ENCODE assay signal across 2 cellular contexts in the genomic region with DNA sequence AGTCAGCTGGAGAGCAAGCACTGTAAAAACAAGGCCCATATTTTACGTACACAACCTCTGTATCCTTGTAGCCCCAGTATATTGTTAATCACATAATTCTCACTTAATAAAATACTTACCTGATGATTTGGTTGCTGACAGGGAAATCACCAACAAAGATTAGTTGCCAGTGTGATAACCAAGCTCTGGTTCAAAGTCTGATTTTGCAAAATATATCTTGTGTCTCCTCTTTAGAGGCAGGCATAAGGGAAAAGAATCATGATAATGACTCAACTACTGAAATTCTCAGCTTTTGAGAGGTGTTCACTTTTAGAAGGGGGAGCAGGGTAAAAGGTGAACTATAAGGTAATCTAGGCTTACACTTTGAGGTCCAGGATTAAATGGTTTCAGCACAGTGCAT.
TF ChIP-seq lines count a peak whose summit lies in the region.

No MANE protein-coding gene starts in this region.

TF ChIP-seq in liver, 16 proteins besides CTCF, POLR2A, EP300 and RAD21:
- no peak for TF ChIP-seq TAF1 (conservative IDR thresholded peaks at IDR 0.05)
- no peak for TF ChIP-seq EGR1 (IDR thresholded peaks at IDR 0.05; ENCODE audit: low read depth in 2 of 2)
- no peak for TF ChIP-seq FOXA2 (IDR thresholded peaks at IDR 0.05)
- no peak for TF ChIP-seq JUND (IDR thresholded peaks at IDR 0.05)
- peak in 1 of 2 donors; percentile 10 for TF ChIP-seq RXRA (IDR thresholded peaks at IDR 0.05)
- no peak for TF ChIP-seq FOXA1 (IDR thresholded peaks at IDR 0.05)
- no peak for TF ChIP-seq NR2F2 (IDR thresholded peaks at IDR 0.05)
- TF ChIP-seq HNF4A (conservative IDR thresholded peaks at IDR 0.05), result peak; percentile 63 to 78
- TF ChIP-seq MAX (IDR thresholded peaks at IDR 0.05), result peak; percentile 19
- TF ChIP-seq HNF4G (IDR thresholded peaks at IDR 0.05), result peak; percentile 60
- no peak for TF ChIP-seq ATF3 (IDR thresholded peaks at IDR 0.05)
- peak; percentile 40 for TF ChIP-seq SP1 (IDR thresholded peaks at IDR 0.05)
- no peak for TF ChIP-seq GABPA (IDR thresholded peaks at IDR 0.05 in 1 of 2, conservative IDR thresholded peaks at IDR 0.05 in 1 of 2)
- TF ChIP-seq, protein P1, sequence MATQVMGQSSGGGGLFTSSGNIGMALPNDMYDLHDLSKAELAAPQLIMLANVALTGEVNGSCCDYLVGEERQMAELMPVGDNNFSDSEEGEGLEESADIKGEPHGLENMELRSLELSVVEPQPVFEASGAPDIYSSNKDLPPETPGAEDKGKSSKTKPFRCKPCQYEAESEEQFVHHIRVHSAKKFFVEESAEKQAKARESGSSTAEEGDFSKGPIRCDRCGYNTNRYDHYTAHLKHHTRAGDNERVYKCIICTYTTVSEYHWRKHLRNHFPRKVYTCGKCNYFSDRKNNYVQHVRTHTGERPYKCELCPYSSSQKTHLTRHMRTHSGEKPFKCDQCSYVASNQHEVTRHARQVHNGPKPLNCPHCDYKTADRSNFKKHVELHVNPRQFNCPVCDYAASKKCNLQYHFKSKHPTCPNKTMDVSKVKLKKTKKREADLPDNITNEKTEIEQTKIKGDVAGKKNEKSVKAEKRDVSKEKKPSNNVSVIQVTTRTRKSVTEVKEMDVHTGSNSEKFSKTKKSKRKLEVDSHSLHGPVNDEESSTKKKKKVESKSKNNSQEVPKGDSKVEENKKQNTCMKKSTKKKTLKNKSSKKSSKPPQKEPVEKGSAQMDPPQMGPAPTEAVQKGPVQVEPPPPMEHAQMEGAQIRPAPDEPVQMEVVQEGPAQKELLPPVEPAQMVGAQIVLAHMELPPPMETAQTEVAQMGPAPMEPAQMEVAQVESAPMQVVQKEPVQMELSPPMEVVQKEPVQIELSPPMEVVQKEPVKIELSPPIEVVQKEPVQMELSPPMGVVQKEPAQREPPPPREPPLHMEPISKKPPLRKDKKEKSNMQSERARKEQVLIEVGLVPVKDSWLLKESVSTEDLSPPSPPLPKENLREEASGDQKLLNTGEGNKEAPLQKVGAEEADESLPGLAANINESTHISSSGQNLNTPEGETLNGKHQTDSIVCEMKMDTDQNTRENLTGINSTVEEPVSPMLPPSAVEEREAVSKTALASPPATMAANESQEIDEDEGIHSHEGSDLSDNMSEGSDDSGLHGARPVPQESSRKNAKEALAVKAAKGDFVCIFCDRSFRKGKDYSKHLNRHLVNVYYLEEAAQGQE (IDR thresholded peaks at IDR 0.05), result no peak
- no peak for TF ChIP-seq YY1 (IDR thresholded peaks at IDR 0.05)

TF ChIP-seq in HepG2, 621 proteins besides CTCF, POLR2A, EP300 and RAD21:
- TF ChIP-seq ZNF788 (CRISPR knock-in tag; IDR thresholded peaks at IDR 0.05; ENCODE audit: borderline replicate concordance), result no peak
